In genomic region chr14:24366664-24367505, GRCh38 we compare ENCODE assay signal across 8 cellular contexts. TPM values are rescaled to one million over a fixed set of nuclear protein-coding genes. Genes with fewer than 3 reads are reported as not detected.
DNase-seq lines count a peak whose midpoint lies in the region; ATAC-seq, FAIRE-seq and TF ChIP-seq lines count a peak whose summit lies in the region.

No MANE protein-coding gene starts in this region.

- no peaks in the 10 kb centered on the region for H3K36me3 Mint-ChIP-seq in CD8-positive, alpha-beta T cell
- H3K36me3 Mint-ChIP-seq in activated naive CD4-positive, alpha-beta T cell treated with anti-CD3 and anti-CD28 coated beads, Interleukin-2, amount 50 U/mL, for 24 hours = no peaks in the 10 kb centered on the region
- peaks cover 9% of the 10 kb centered on the region for H3K36me3 Mint-ChIP-seq in nephron (ENCODE audit: low read depth)

- peaks cover 35% of the 10 kb centered on the region for H3K4me1 ChIP-seq in CD8-positive, alpha-beta T cell (ENCODE audit: insufficient read depth, low read length)
- H3K4me1 ChIP-seq in aorta (ENCODE audit: control insufficient read depth in 1 of 2, insufficient read depth in 2 of 2, low read length in 2 of 2) = no peaks in the 10 kb centered on the region

- ATAC-seq in CD8-positive, alpha-beta T cell = peak; percentile 32
- peak; percentile 47 for ATAC-seq in HG03095 (IDR thresholded peaks at IDR 0.05; ENCODE audit: unreplicated experiment)
- ATAC-seq in aorta (ENCODE audit: low FRiP score) = peak; percentile 93

- peak; percentile 50 for TF ChIP-seq POLR2A in GM18951 (IDR thresholded peaks at IDR 0.05; ENCODE audit: extremely low read depth, insufficient read depth, insufficient read length)

- WGBS in aorta, 2 donors = 0% methylated on average over 45 to 46 of the region's 46 CpGs

- peak overlapping the region; percentile 41 for H3K4me3 ChIP-seq in CD8-positive, alpha-beta T cell (ENCODE audit: low read depth, low read length)
- peak overlapping the region; percentile 22 to 24 for H3K4me3 ChIP-seq in aorta (ENCODE audit: low read length in 2 of 2)

- H3K27ac Mint-ChIP-seq in CD8-positive, alpha-beta T cell = no peak overlapping the region
- H3K27ac Mint-ChIP-seq in activated naive CD4-positive, alpha-beta T cell treated with anti-CD3 and anti-CD28 coated beads, Interleukin-2, amount 50 U/mL, for 24 hours = no peak overlapping the region
- H3K27ac Mint-ChIP-seq in nephron = peak overlapping the region; percentile 99 to 100 (median 100)

- POLR2A ChIA-PET in CD8-positive, alpha-beta T cell (lab: Charles Lee) = interaction anchor here (0.7 to 1.5 kb wide), 3 partner anchors 45 to 65 kb away, joined by 3 to 4 read pairs (median 3); no protein-coding TSS in a partner anchor

- H3K9me3 Mint-ChIP-seq in CD8-positive, alpha-beta T cell = no peaks in the 10 kb centered on the region
- H3K9me3 Mint-ChIP-seq in activated naive CD4-positive, alpha-beta T cell treated with anti-CD3 and anti-CD28 coated beads, Interleukin-2, amount 50 U/mL, for 24 hours = no peaks in the 10 kb centered on the region
- H3K9me3 Mint-ChIP-seq in nephron = no peaks in the 10 kb centered on the region

- in situ Hi-C loops in GM18951 (cut with MboI; ENCODE audit: low sequenced_read_pairs, unreplicated experiment) = no loop called here

- peak overlapping the region; percentile 71 for H3K4me3 Mint-ChIP-seq in CD8-positive, alpha-beta T cell
- H3K4me3 Mint-ChIP-seq in activated naive CD4-positive, alpha-beta T cell treated with anti-CD3 and anti-CD28 coated beads, Interleukin-2, amount 50 U/mL, for 24 hours = peak overlapping the region; percentile 84
- peak overlapping the region; percentile 89 to 95 (median 92) for H3K4me3 Mint-ChIP-seq in nephron

- H3K27me3 ChIP-seq in CD8-positive, alpha-beta T cell (ENCODE audit: insufficient read depth, low read length) = peaks cover 40% of the 10 kb centered on the region
- no peaks in the 10 kb centered on the region for H3K27me3 ChIP-seq in aorta (ENCODE audit: control insufficient read depth in 1 of 2, insufficient read depth in 2 of 2, low read length in 1 of 2)

- no peaks in the 10 kb centered on the region for H3K36me3 ChIP-seq in CD8-positive, alpha-beta T cell (ENCODE audit: insufficient read depth, low read length)
- H3K36me3 ChIP-seq in aorta (ENCODE audit: control insufficient read depth in 1 of 2, insufficient read depth in 2 of 2, low read length in 1 of 2) = no peaks in the 10 kb centered on the region

- peak in 4 of 7 experiments; percentile 21 to 53 (median 29) for DNase-seq in CD8-positive, alpha-beta T cell
- DNase-seq in NCI-H2196 (lab: John Stamatoyannopoulos, UW; ENCODE audit: unreplicated experiment) (peak; percentile 93), frontal cortex (ENCODE audit: low spot score in 2 of 2) (peak; percentile 54 to 65), aorta (peak; percentile 94 to 98)

- no peak for TF ChIP-seq CTCF in CD8-positive, alpha-beta T cell (IDR thresholded peaks at IDR 0.05)
- TF ChIP-seq CTCF in nephron (IDR thresholded peaks at IDR 0.05; ENCODE audit: unreplicated experiment in 3 of 3) = no peak

- peaks cover 30% of the 10 kb centered on the region for H3K4me1 Mint-ChIP-seq in CD8-positive, alpha-beta T cell (ENCODE audit: low read depth)
- peaks cover 28% of the 10 kb centered on the region for H3K4me1 Mint-ChIP-seq in activated naive CD4-positive, alpha-beta T cell treated with anti-CD3 and anti-CD28 coated beads, Interleukin-2, amount 50 U/mL, for 24 hours
- H3K4me1 Mint-ChIP-seq in nephron = peaks cover 41% of the 10 kb centered on the region

- H3K27ac ChIP-seq in CD8-positive, alpha-beta T cell (ENCODE audit: low read depth, low read length) = no peak overlapping the region
- H3K27ac ChIP-seq in aorta (ENCODE audit: low read depth in 1 of 2, low read length in 2 of 2) = peak overlapping the region; percentile 73 to 90

- no peak for FAIRE-seq in frontal cortex (lab: Jason Lieb, UNC)

- H3K9me3 ChIP-seq in CD8-positive, alpha-beta T cell (ENCODE audit: low read length) = no peaks in the 10 kb centered on the region
- no peaks in the 10 kb centered on the region for H3K9me3 ChIP-seq in aorta (ENCODE audit: control insufficient read depth, low read length)

- H3K27me3 Mint-ChIP-seq in CD8-positive, alpha-beta T cell (ENCODE audit: low read depth) = peaks cover 46% of the 10 kb centered on the region
- peaks cover 38% of the 10 kb centered on the region for H3K27me3 Mint-ChIP-seq in activated naive CD4-positive, alpha-beta T cell treated with anti-CD3 and anti-CD28 coated beads, Interleukin-2, amount 50 U/mL, for 24 hours
- H3K27me3 Mint-ChIP-seq in nephron (ENCODE audit: low read depth) = peaks cover under 1% of the 10 kb centered on the region

- intact Hi-C loops in CD8-positive, alpha-beta T cell (cut with DNase I, micrococcal nuclease) = loop anchor here in 1 of 2 experiments (2.0 kb wide), 1 partner anchor 64 kb away; no protein-coding TSS in a partner anchor
- intact Hi-C loops in aorta (cut with DNase I) = loop anchor here in 1 of 2 donors (1.0 to 2.0 kb wide), 3 partner anchors 63 to 220 kb away; partner anchors contain the start of genes PSME2 and RNF31

- CTCF ChIA-PET in CD8-positive, alpha-beta T cell (lab: Charles Lee) = interaction anchor here (1.2 to 2.3 kb wide), 9 partner anchors 8 to 75 kb away, joined by 3 to 35 read pairs (median 4); partner anchors contain the start of genes KHNYN and SDR39U1

RNA-seq across cellular contexts. Expression of gene NFATC4, which starts 1.1 kb away (rescaled TPM):
- total RNA-seq in CD8-positive, alpha-beta T cell = not detected
- total RNA-seq in frontal cortex (2.9 TPM), aorta (100 to 1,000 TPM in 1 of 2 donors, 10 to 100 TPM in 1; 85.5 to 121 TPM)
- polyA plus RNA-seq in aorta = 100 to 1,000 TPM in 1 of 2 donors, 10 to 100 TPM in 1; 23.0 to 572 TPM

RNA-seq across cellular contexts. Expression of gene RIPK3, which starts 27.1 kb away (rescaled TPM):
- 10 to 100 TPM; 17.6 to 19.3 TPM for total RNA-seq in CD8-positive, alpha-beta T cell
- under 0.01 TPM for total RNA-seq in frontal cortex
- 10 to 100 TPM in 1 of 2 donors, 1 to 10 TPM in 1; 8.0 to 15.8 TPM for total RNA-seq in aorta
- polyA plus RNA-seq in aorta = 1 to 10 TPM; 4.0 to 6.1 TPM

RNA-seq across cellular contexts. Expression of gene NYNRIN, which starts 31.9 kb away (rescaled TPM):
- under 1 TPM in 1 of 2 experiments, not detected in 1; 0.06 TPM for total RNA-seq in CD8-positive, alpha-beta T cell
- total RNA-seq in frontal cortex (9.8 TPM), aorta (10 to 100 TPM; 11.2 to 31.6 TPM)
- 1 to 10 TPM; 1.8 to 5.2 TPM for polyA plus RNA-seq in aorta

RNA-seq across cellular contexts. Expression of gene ADCY4, which starts 32.0 kb away (rescaled TPM):
- 1 to 10 TPM; 5.2 to 7.9 TPM for total RNA-seq in CD8-positive, alpha-beta T cell
- 0.82 TPM for total RNA-seq in frontal cortex
- 100 to 1,000 TPM in 1 of 2 donors, 10 to 100 TPM in 1; 45.7 to 111 TPM for total RNA-seq in aorta
- polyA plus RNA-seq in aorta = 1 to 10 TPM in 1 of 2 donors, under 1 TPM in 1; 0.25 to 6.1 TPM

RNA-seq across cellular contexts. Expression of gene LTB4R, which starts 55.6 kb away (rescaled TPM):
- total RNA-seq in CD8-positive, alpha-beta T cell = 10 to 100 TPM; 15.4 to 16.7 TPM
- total RNA-seq in frontal cortex (1.2 TPM), aorta (1 to 10 TPM; 7.0 to 8.2 TPM)
- 1 to 10 TPM; 2.9 to 5.2 TPM for polyA plus RNA-seq in aorta

Comparison
In these comparisons a context has a peak if more than half of its experiments do, and no peak if none do; other contexts are left out.
1. ATAC-seq: peak in every context shown above with its lines; median percentile 93 in aorta; 47 in HG03095; 32 in CD8-positive, alpha-beta T cell.
2. DNase-seq: peak in every context shown above with its lines; median percentile 96 in aorta; 93 in NCI-H2196; 60 in frontal cortex; 29 in CD8-positive, alpha-beta T cell.
3. H3K27ac Mint-ChIP-seq: peak in nephron (3 of 3); none in CD8-positive, alpha-beta T cell (single experiment) and activated naive CD4-positive, alpha-beta T cell treated with anti-CD3 and anti-CD28 coated beads, Interleukin-2, amount 50 U/mL, for 24 hours (single experiment).
4. RNA of gene NFATC4, which starts 1.1 kb away (total RNA-seq): 85.5 to 121 TPM in aorta; 2.9 TPM in frontal cortex (single experiment) and not detected in CD8-positive, alpha-beta T cell; every median in the first group is over 10 times any median in the second.
5. RNA of gene NYNRIN, which starts 31.9 kb away (total RNA-seq): 11.2 to 31.6 TPM in aorta and 9.8 TPM in frontal cortex (single experiment); 0.06 TPM in CD8-positive, alpha-beta T cell; every median in the first group is over 10 times any median in the second.
6. Peak in every context shown above with its lines, with median percentiles within 50 percentile points of each other: H3K4me3 Mint-ChIP-seq.